Comparison of ENCODE assay signal across 15 cellular contexts in the genomic region with DNA sequence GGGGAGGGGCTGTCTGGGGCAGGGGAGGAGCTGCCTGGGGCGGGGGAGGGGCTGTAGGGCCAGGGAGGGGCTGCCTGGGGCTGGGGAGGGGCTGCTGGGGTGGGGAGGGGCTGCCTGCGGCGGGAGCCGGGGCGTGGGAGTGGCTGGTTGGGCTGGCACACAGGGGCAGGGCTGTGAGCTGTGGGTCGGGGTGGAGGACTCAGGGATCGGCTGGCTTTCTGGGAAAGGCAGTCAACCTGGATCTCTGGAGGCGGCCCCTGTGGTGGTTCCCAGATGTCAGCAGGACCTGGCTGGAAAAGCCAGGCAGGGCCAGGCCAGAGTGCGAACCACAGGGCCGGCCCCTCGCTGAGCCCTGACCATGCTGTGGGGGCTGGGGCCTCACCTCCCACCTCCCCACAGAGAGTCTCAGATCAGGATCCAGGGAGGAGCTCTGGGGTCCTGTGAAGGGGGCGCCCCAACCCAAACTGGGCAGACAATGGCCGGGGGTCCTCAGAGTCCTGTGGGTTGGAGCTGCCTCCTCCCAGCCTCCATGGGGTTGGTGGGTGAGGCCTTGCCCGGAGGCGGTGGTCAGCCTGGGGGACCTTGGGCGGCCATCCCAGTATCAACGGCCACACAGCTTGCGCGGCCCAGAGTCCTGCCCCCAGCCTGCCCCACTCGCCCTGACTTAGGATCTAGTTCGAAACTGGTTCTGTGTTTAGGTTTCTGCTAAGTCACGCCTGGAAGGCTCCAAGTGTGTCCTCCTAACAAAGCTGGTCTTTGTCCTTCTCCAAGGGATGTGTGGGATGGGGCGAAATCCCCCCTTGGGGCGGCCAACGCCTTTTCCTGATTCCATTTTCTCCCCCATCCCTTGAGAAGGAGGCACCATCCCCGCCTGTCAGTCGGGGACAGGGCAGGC. TPM values are rescaled to one million over a fixed set of nuclear protein-coding genes. Genes with fewer than 3 reads are reported as not detected.
DNase-seq lines count a peak whose midpoint lies in the region; ATAC-seq and TF ChIP-seq lines count a peak whose summit lies in the region.
"Had no signal": no experiment of that assay in that cellular context is flagged by ENCODE, and none has a peak within 500 bp of the region (broad histone marks: within the 10 kb centered on the region; RNA-seq: fewer than 3 reads in every experiment).

No MANE protein-coding gene starts in this region.

- no peak overlapping the region for H3K27ac ChIP-seq in upper lobe of right lung
- H3K27ac ChIP-seq: epithelial cell of prostate, SJSA1, thyroid gland had no signal

- intact Hi-C loops in cardiac septum (cut with DNase I) (no loop called here), Right ventricle myocardium inferior (cut with DNase I) (no loop called here), upper lobe of right lung (cut with DNase I) (no loop called here)

- H3K4me1 ChIP-seq in upper lobe of right lung: no peaks in the 10 kb centered on the region
- H3K4me1 ChIP-seq: SJSA1 had no signal

- H3K36me3 ChIP-seq in upper lobe of right lung: no peaks in the 10 kb centered on the region
- H3K36me3 ChIP-seq: SJSA1, thyroid gland had no signal

- ATAC-seq in Right ventricle myocardium inferior (no peak), left lobe of liver (no peak), upper lobe of right lung (no peak), HG02970 (IDR thresholded peaks at IDR 0.05; ENCODE audit: low FRiP score, unreplicated experiment) (no peak)

- no peak for TF ChIP-seq CTCF in upper lobe of right lung (IDR thresholded peaks at IDR 0.05)

- H3K9me3 ChIP-seq in upper lobe of right lung: no peaks in the 10 kb centered on the region
- H3K9me3 ChIP-seq: SJSA1, thyroid gland had no signal

- no peak overlapping the region for H3K4me3 ChIP-seq in upper lobe of right lung
- H3K4me3 ChIP-seq: SJSA1, thyroid gland had no signal

- H3K27me3 ChIP-seq in upper lobe of right lung: peaks cover 40% of the 10 kb centered on the region
- H3K27me3 ChIP-seq: thyroid gland had no signal

- in situ Hi-C loops in SK-MEL-5 (cut with HindIII; ENCODE audit: low pct_unique_long_range_greater_than_20kb, low sequenced_read_pairs): no loop called here

- DNase-seq in cardiac septum (ENCODE audit: low spot score) (peak; percentile 68), Right ventricle myocardium inferior (ENCODE audit: missing footprints) (no peak), SK-MEL-5 (ENCODE audit: low read depth, low spot score) (peak; percentile 79), left lobe of liver (ENCODE audit: low spot score) (peak; percentile 33), upper lobe of right lung (peak; percentile 56), DMS 273 (lab: John Stamatoyannopoulos, UW; ENCODE audit: unreplicated experiment) (no peak), NCI-H2107 treated with DMSO at 0.1 percent for 48 hours (lab: John Stamatoyannopoulos, UW; ENCODE audit: unreplicated experiment) (no peak)
- DNase-seq: activated naive CD8-positive, alpha-beta T cell treated with anti-CD3 and anti-CD28 coated beads, Interleukin-2, amount 10 ng/mL, durations not matched to agents 7 days and 5 days; HFFc6; NCI-H446; occipital lobe; thyroid gland had no signal

RNA-seq across cellular contexts. Expression of a gene that starts 1.9 kb away (rescaled TPM):
- not detected for total RNA-seq in cardiac septum
- not detected for total RNA-seq in Right ventricle myocardium inferior
- total RNA-seq in SK-MEL-5 (2014; rRNA removed; shearing (Covaris generic)): 0.21 and 0.35 TPM in 2 replicates
- 0.04 and 0.06 TPM in 2 replicates for polyA plus RNA-seq in SK-MEL-5 (2015; cell fraction: cytosol; rRNA removed)
- 1.3 and 2.0 TPM in 2 replicates for polyA plus RNA-seq in SK-MEL-5 (2015; cell fraction: nucleus; rRNA removed)
- 4.1 TPM for total RNA-seq in left lobe of liver
- total RNA-seq in upper lobe of right lung: 1.2 TPM
- total RNA-seq: activated naive CD8-positive, alpha-beta T cell treated with anti-CD3 and anti-CD28 coated beads, Interleukin-2, amount 10 ng/mL, durations not matched to agents 7 days and 5 days; HFFc6; occipital lobe; SJSA1; thyroid gland had no signal

Comparison
In these comparisons a context has a peak if more than half of its experiments do, and no peak if none do; other contexts are left out.
1. DNase-seq: peak in cardiac septum (single experiment), SK-MEL-5 (single experiment), left lobe of liver (single experiment) and upper lobe of right lung (single experiment); none in Right ventricle myocardium inferior (single experiment), DMS 273 (single experiment) and NCI-H2107 treated with DMSO at 0.1 percent for 48 hours (single experiment).